ENCODE assay signal across 37 cellular contexts in the genomic region with DNA sequence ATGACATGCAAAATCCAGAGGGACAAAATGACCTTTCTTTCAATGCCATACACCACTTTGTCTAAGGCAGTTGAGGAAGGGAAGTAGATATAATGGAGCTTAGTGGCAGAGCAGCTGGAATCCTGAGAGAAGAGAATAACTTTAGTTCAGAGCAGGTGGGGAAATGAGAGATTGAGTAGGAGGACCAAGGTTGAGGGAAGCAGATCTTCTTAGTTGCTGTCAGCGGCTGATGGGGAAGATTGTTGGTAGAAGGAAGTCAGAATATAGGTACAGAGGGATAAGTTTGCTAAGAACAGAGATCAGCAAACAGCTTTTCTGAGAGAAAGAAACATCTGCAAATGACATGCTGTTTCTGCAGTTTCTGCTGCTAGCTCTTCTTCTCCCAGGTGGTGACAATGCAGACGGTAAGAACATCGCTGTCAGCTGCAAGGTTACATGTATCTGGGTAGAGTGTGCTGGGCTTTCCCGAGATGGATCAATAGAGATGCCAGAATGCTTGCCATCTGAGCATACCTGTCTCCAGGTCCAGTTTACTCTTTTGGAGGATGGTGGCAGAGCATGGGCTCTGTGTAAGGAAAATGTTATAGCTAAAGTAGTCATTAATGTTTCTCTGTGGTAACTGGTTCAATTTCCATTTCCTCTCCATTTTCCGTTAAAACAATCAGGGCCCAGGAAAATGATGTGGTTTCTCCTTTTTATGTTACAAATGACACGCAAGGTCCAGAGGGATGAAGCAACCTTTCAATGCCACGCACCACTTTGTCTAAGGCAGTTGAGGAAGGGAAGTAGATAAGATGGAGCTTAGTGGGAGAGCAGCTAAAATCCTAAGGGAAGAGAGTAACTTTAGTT. TPM values are rescaled to one million over a fixed set of nuclear protein-coding genes. Genes with fewer than 3 reads are reported as not detected.
DNase-seq lines count a peak whose midpoint lies in the region; ATAC-seq, FAIRE-seq and TF ChIP-seq lines count a peak whose summit lies in the region.
"Had no signal": no experiment of that assay in that cellular context is flagged by ENCODE, and none has a peak within 500 bp of the region (broad histone marks: within the 10 kb centered on the region; RNA-seq: fewer than 3 reads in every experiment).

A gene (plus strand): TSS at position 202 of the 849 bp plus-strand sequence. CDS start 142 bp downstream, at position 344.

- H3K79me2 ChIP-seq in Karpas-422 (ENCODE audit: low read length): no peaks in the 10 kb centered on the region
- H3K79me2 ChIP-seq: hepatocyte had no signal

- no peaks in the 10 kb centered on the region for H3K9me3 ChIP-seq in Karpas-422 (ENCODE audit: low read length)
- H3K9me3 ChIP-seq: ascending aorta, lower lobe of right lung, MG63, prostate gland, right lobe of liver, tibial artery had no signal

- no peak within 1 kb of the TSS for H3K27ac Mint-ChIP-seq in CD14-positive monocyte
- H3K27ac Mint-ChIP-seq: activated CD8-positive, alpha-beta memory T cell treated with anti-CD3 and anti-CD28 coated beads, Interleukin-2, amount 10 ng/mL, durations not matched to agents 7 days and 5 days; activated naive CD8-positive, alpha-beta T cell treated with anti-CD3 and anti-CD28 coated beads, Interleukin-2, amount 10 ng/mL, durations not matched to agents 7 days and 5 days; naive thymus-derived CD8-positive, alpha-beta T cell had no signal

- intact Hi-C loops in CD14-positive monocyte (cut with micrococcal nuclease): loop anchor here in 1 of 2 donors (5.0 to 10.0 kb wide), 4 partner anchors 38 to 775 kb away; a partner anchor contains a TSS

- peak; percentile 83 for FAIRE-seq in GM18507 (lab: Jason Lieb, UNC)
- FAIRE-seq in bronchial epithelial cell (lab: Jason Lieb, UNC): peak; percentile 86
- FAIRE-seq: colon, G401.6, K562 had no signal

- no peak for ATAC-seq in GM19035 (IDR thresholded peaks at IDR 0.05; ENCODE audit: unreplicated experiment)
- ATAC-seq: activated CD8-positive, alpha-beta memory T cell treated with anti-CD3 and anti-CD28 coated beads, Interleukin-2, amount 10 ng/mL, durations not matched to agents 7 days and 5 days; activated T-cell treated with anti-CD3 and anti-CD28 coated beads, Interleukin-2, amount 50 U/mL, for 4 hours; HCT116; K562; naive thymus-derived CD8-positive, alpha-beta T cell had no signal

- peak within 1 kb of the TSS; percentile 52; the same call in 1 of the 2 replicates for H2AFZ ChIP-seq in Karpas-422 (ENCODE audit: low read length)
- H2AFZ ChIP-seq: hepatocyte had no signal

- no peaks in the 10 kb centered on the region for H3K9me3 Mint-ChIP-seq in CD14-positive monocyte
- H3K9me3 Mint-ChIP-seq: activated naive CD8-positive, alpha-beta T cell treated with anti-CD3 and anti-CD28 coated beads, Interleukin-2, amount 10 ng/mL, durations not matched to agents 7 days and 5 days; activated T-cell treated with anti-CD3 and anti-CD28 coated beads, Interleukin-2, amount 50 U/mL, for 4 hours; naive thymus-derived CD8-positive, alpha-beta T cell had no signal

- H3K4me3 Mint-ChIP-seq in CD14-positive monocyte: no peak within 1 kb of the TSS
- H3K4me3 Mint-ChIP-seq: activated CD8-positive, alpha-beta memory T cell treated with anti-CD3 and anti-CD28 coated beads, Interleukin-2, amount 10 ng/mL, durations not matched to agents 7 days and 5 days; activated naive CD8-positive, alpha-beta T cell treated with anti-CD3 and anti-CD28 coated beads, Interleukin-2, amount 10 ng/mL, durations not matched to agents 7 days and 5 days; activated T-cell treated with anti-CD3 and anti-CD28 coated beads, Interleukin-2, amount 50 U/mL, for 4 hours; naive thymus-derived CD8-positive, alpha-beta T cell had no signal

- peaks cover 31% of the 10 kb centered on the region for H3K4me1 Mint-ChIP-seq in CD14-positive monocyte

- H3K4me1 ChIP-seq in Karpas-422 (ENCODE audit: low read length): peaks cover 66% of the 10 kb centered on the region
- H3K4me1 ChIP-seq: ascending aorta, lower lobe of right lung, prostate gland, right lobe of liver, tibial artery had no signal

- peak within 1 kb of the TSS; percentile 59 for H3K27ac ChIP-seq in Karpas-422 (ENCODE audit: low read length)
- H3K27ac ChIP-seq: ascending aorta, cardiac muscle cell, hepatocyte, lower lobe of right lung, prostate gland, right lobe of liver, tibial artery had no signal

- H3K27me3 Mint-ChIP-seq in CD14-positive monocyte (ENCODE audit: low read depth in 3 of 3): peaks cover 0 to 1% (median 0%) of the 10 kb centered on the region in 3 donors

- H3K9me2 ChIP-seq in Karpas-422 (replicated peaks; ENCODE audit: insufficient read depth, low read length): no peaks in the 10 kb centered on the region

- H3K27me3 ChIP-seq in Karpas-422 (ENCODE audit: low read length) (no peaks in the 10 kb centered on the region), bronchial epithelial cell (ENCODE audit: control insufficient read depth, insufficient read depth, low read length) (no peaks in the 10 kb centered on the region)
- H3K27me3 ChIP-seq: ascending aorta, cardiac muscle cell, hepatocyte, tibial artery had no signal

- peak within 1 kb of the TSS; percentile 57 for H3K9ac ChIP-seq in Karpas-422 (ENCODE audit: low read length)

- no peaks in the 10 kb centered on the region for H3K36me3 ChIP-seq in Karpas-422 (ENCODE audit: insufficient read depth, low read length)
- no peaks in the 10 kb centered on the region for H3K36me3 ChIP-seq in bronchial epithelial cell (ENCODE audit: control insufficient read depth, insufficient read depth, low read length)
- H3K36me3 ChIP-seq: ascending aorta, cardiac muscle cell, lower lobe of right lung, MG63, prostate gland, right lobe of liver, tibial artery had no signal

- H3K36me3 Mint-ChIP-seq in CD14-positive monocyte: peaks cover 0 to 2% of the 10 kb centered on the region in 2 donors
- H3K36me3 Mint-ChIP-seq: activated CD8-positive, alpha-beta memory T cell treated with anti-CD3 and anti-CD28 coated beads, Interleukin-2, amount 10 ng/mL, durations not matched to agents 7 days and 5 days; activated naive CD8-positive, alpha-beta T cell treated with anti-CD3 and anti-CD28 coated beads, Interleukin-2, amount 10 ng/mL, durations not matched to agents 7 days and 5 days; naive thymus-derived CD8-positive, alpha-beta T cell had no signal

- DNase-seq in CD14-positive monocyte (ENCODE audit: low spot score): no peak
- DNase-seq in GM18507 (ENCODE audit: extremely low spot score, insufficient read length, low read depth): no peak
- DNase-seq in Karpas-422: peak; percentile 54
- no peak for DNase-seq in bronchial epithelial cell (ENCODE audit: low read depth)
- DNase-seq in NCI-H1436 (lab: John Stamatoyannopoulos, UW): no peak
- DNase-seq in DMS 273 (lab: John Stamatoyannopoulos, UW; ENCODE audit: unreplicated experiment): no peak
- DNase-seq in 8988T: no peak
- DNase-seq: activated CD4-positive, alpha-beta T cell treated with anti-CD3 and anti-CD28 coated beads, Interleukin-2, amount 50 U/mL, for 4 hours; activated CD8-positive, alpha-beta memory T cell treated with anti-CD3 and anti-CD28 coated beads, Interleukin-2, amount 10 ng/mL, durations not matched to agents 7 days and 5 days; activated gamma-delta T cell treated with Interleukin-2 at 50 U/mL for 16 hours; activated naive CD8-positive, alpha-beta T cell treated with anti-CD3 and anti-CD28 coated beads, Interleukin-2, amount 10 ng/mL, durations not matched to agents 7 days and 5 days; activated T-cell treated with anti-CD3 and anti-CD28 coated beads, Interleukin-2, amount 50 U/mL, for 4 hours; lower lobe of right lung; MG63; naive thymus-derived CD8-positive, alpha-beta T cell; NCI-H1417; NCI-H2029 treated with DMSO at 0.1 percent for 48 hours; NCI-H2227 treated with DMSO at 0.1 percent for 48 hours; NCI-H526 treated with DMSO at 0.1 percent for 48 hours; right lobe of liver; SIG-M5; stimulated activated CD4-positive, alpha-beta T cell treated with anti-CD3 and anti-CD28 coated beads, Interleukin-2, amount 100 ng/mL, for 48 hours; SW 1271; T1000; tibial artery had no signal

- TF ChIP-seq CTCF in CD14-positive monocyte (IDR thresholded peaks at IDR 0.05) (no peak), bronchial epithelial cell (IDR thresholded peaks at IDR 0.05; ENCODE audit: insufficient read depth, low read length, severe bottlenecking) (no peak)

- H3K4me3 ChIP-seq in Karpas-422 (ENCODE audit: low read length): peak within 1 kb of the TSS; percentile 59
- no peak within 1 kb of the TSS for H3K4me3 ChIP-seq in bronchial epithelial cell (ENCODE audit: low read depth, low read length)
- H3K4me3 ChIP-seq: ascending aorta, cardiac muscle cell, hepatocyte, K562, lower lobe of right lung, MG63, prostate gland, right lobe of liver, tibial artery had no signal

- peak within 1 kb of the TSS; percentile 74 for H3K4me2 ChIP-seq in Karpas-422 (ENCODE audit: low read depth, low read length, poor library complexity, severe bottlenecking)
- H3K4me2 ChIP-seq: hepatocyte had no signal

- no peaks in the 10 kb centered on the region for H4K20me1 ChIP-seq in Karpas-422 (ENCODE audit: insufficient read depth, low read depth, low read length)

RNA-seq across cellular contexts. Expression of the gene that starts here (rescaled TPM):
- 10 to 100 TPM; 43.4 to 45.8 TPM for polyA plus RNA-seq in CD14-positive monocyte
- total RNA-seq in Karpas-422 (2014; rRNA removed; shearing (Covaris generic); ENCODE audit: low replicate concordance): 59.4 and 60.1 TPM in 2 replicates
- not detected in 2 replicates for total RNA-seq in bronchial epithelial cell
- total RNA-seq: A673; activated CD8-positive, alpha-beta memory T cell treated with anti-CD3 and anti-CD28 coated beads, Interleukin-2, amount 10 ng/mL, durations not matched to agents 7 days and 5 days; activated naive CD8-positive, alpha-beta T cell treated with anti-CD3 and anti-CD28 coated beads, Interleukin-2, amount 10 ng/mL, durations not matched to agents 7 days and 5 days; ascending aorta; cardiac muscle cell; fibroblast of lung; hepatocyte; HT-29; K562 had no signal
- polyA plus RNA-seq: cardiac muscle cell, fibroblast of lung, hepatocyte, K562 had no signal

Comparison
In these comparisons a context has a peak if more than half of its experiments do, and no peak if none do; other contexts are left out.
1. RNA of the gene that starts here (total RNA-seq): 59.4 to 60.1 TPM in Karpas-422; not detected in bronchial epithelial cell; every median in the first group is over 10 times any median in the second.